ENCODE assay signal across 29 cellular contexts in genomic region chr9:99177576-99178365, GRCh38.
"Had no signal": no experiment of that assay in that cellular context is flagged by ENCODE, and none has a peak within 500 bp of the region (broad histone marks: within the 10 kb centered on the region; RNA-seq: fewer than 3 reads in every experiment).

No MANE protein-coding gene starts in this region.

- H3K27me3 Mint-ChIP-seq: activated naive CD4-positive, alpha-beta T cell treated with anti-CD3 and anti-CD28 coated beads, Interleukin-2, amount 50 U/mL, for 24 hours; activated naive CD8-positive, alpha-beta T cell treated with anti-CD3 and anti-CD28 coated beads, Interleukin-2, amount 10 ng/mL, durations not matched to agents 7 days and 5 days; central memory CD8-positive, alpha-beta T cell had no signal

- H3K27me3 ChIP-seq: ascending aorta, cardiac muscle cell had no signal

- H3K9me3 ChIP-seq: ascending aorta had no signal

- H3K4me3 ChIP-seq: ascending aorta, cardiac muscle cell, K562 had no signal

- DNase-seq: activated CD4-positive, alpha-beta memory T cell treated with anti-CD3 and anti-CD28 coated beads, Interleukin-2, amount 10 ng/mL, durations not matched to agents 7 days and 5 days; activated CD4-positive, alpha-beta T cell treated with anti-CD3 and anti-CD28 coated beads for 1 hour; activated CD4-positive, alpha-beta T cell treated with anti-CD3 and anti-CD28 coated beads for 48 hours; activated CD4-positive, CD25-positive, alpha-beta regulatory T cell; activated gamma-delta T cell; activated naive CD4-positive, alpha-beta T cell treated with Interleukin-2 at 50 U/mL for 16 hours; activated naive CD8-positive, alpha-beta T cell treated with anti-CD3 and anti-CD28 coated beads, Interleukin-2, amount 10 ng/mL, durations not matched to agents 7 days and 5 days; activated T-cell treated with anti-CD3 and anti-CD28 coated beads, Interleukin-2, amount 50 U/mL, for 24 hours; amygdala; NCI-H1048; NCI-H1105 treated with DMSO at 0.1 percent for 48 hours; NCI-H1436; NCI-H1694; NCI-H2029; NCI-H2171; NCI-H510A; NCI-H526; NCI-H748 treated with DMSO at 0.1 percent for 48 hours; NK-92 treated with Interleukin-12 subunit alpha and Interleukin-12 subunit beta, amount 100 ng/mL, for 24 hours; OCI-M1; Right ventricle myocardium superior had no signal

- H3K9me3 Mint-ChIP-seq: activated CD4-positive, alpha-beta memory T cell treated with anti-CD3 and anti-CD28 coated beads, Interleukin-2, amount 10 ng/mL, durations not matched to agents 7 days and 5 days; activated naive CD4-positive, alpha-beta T cell treated with anti-CD3 and anti-CD28 coated beads, Interleukin-2, amount 50 U/mL, for 24 hours; activated naive CD8-positive, alpha-beta T cell treated with anti-CD3 and anti-CD28 coated beads, Interleukin-2, amount 10 ng/mL, durations not matched to agents 7 days and 5 days; activated T-cell treated with anti-CD3 and anti-CD28 coated beads, Interleukin-2, amount 50 U/mL, for 24 hours; activated T-helper 2 cell treated with anti-CD3 and anti-CD28 coated beads, Interferon-gamma antibody, Interleukin-2, Interleukin-4, amounts not matched to agents 10 μg/mL and 5 μg/mL and 100 μg/mL, durations not matched to agents 14 hours and 24 hours and 36 hours; central memory CD8-positive, alpha-beta T cell; T-helper 1 cell treated with Interleukin-12 subunit alpha and Interleukin-12 subunit beta and Interleukin-4 antibody, amounts not matched to agents 30 μg/mL and 1 μg/mL, for 36 hours; T-helper 2 cell treated with Interferon-gamma antibody and Interleukin-4, amounts not matched to agents 5 μg/mL and 100 μg/mL, for 36 hours had no signal

- H3K4me1 ChIP-seq: ascending aorta had no signal

- H3K36me3 Mint-ChIP-seq: activated naive CD4-positive, alpha-beta T cell treated with anti-CD3 and anti-CD28 coated beads, Interleukin-2, amount 50 U/mL, for 24 hours; activated naive CD8-positive, alpha-beta T cell treated with anti-CD3 and anti-CD28 coated beads, Interleukin-2, amount 10 ng/mL, durations not matched to agents 7 days and 5 days had no signal

- H3K27ac Mint-ChIP-seq: activated CD4-positive, alpha-beta memory T cell treated with anti-CD3 and anti-CD28 coated beads, Interleukin-2, amount 10 ng/mL, durations not matched to agents 7 days and 5 days; activated naive CD4-positive, alpha-beta T cell treated with anti-CD3 and anti-CD28 coated beads, Interleukin-2, amount 50 U/mL, for 24 hours; activated naive CD8-positive, alpha-beta T cell treated with anti-CD3 and anti-CD28 coated beads, Interleukin-2, amount 10 ng/mL, durations not matched to agents 7 days and 5 days; activated T-cell treated with anti-CD3 and anti-CD28 coated beads, Interleukin-2, amount 50 U/mL, for 24 hours; activated T-helper 2 cell treated with anti-CD3 and anti-CD28 coated beads, Interferon-gamma antibody, Interleukin-2, Interleukin-4, amounts not matched to agents 10 μg/mL and 5 μg/mL and 100 μg/mL, durations not matched to agents 14 hours and 24 hours and 36 hours; T-helper 1 cell treated with Interleukin-12 subunit alpha and Interleukin-12 subunit beta and Interleukin-4 antibody, amounts not matched to agents 30 μg/mL and 1 μg/mL, for 36 hours; T-helper 2 cell treated with Interferon-gamma antibody and Interleukin-4, amounts not matched to agents 5 μg/mL and 100 μg/mL, for 36 hours had no signal

- H3K36me3 ChIP-seq: ascending aorta, cardiac muscle cell had no signal

- H3K4me3 Mint-ChIP-seq: activated CD4-positive, alpha-beta memory T cell treated with anti-CD3 and anti-CD28 coated beads, Interleukin-2, amount 10 ng/mL, durations not matched to agents 7 days and 5 days; activated naive CD4-positive, alpha-beta T cell treated with anti-CD3 and anti-CD28 coated beads, Interleukin-2, amount 50 U/mL, for 24 hours; activated naive CD8-positive, alpha-beta T cell treated with anti-CD3 and anti-CD28 coated beads, Interleukin-2, amount 10 ng/mL, durations not matched to agents 7 days and 5 days; activated T-cell treated with anti-CD3 and anti-CD28 coated beads, Interleukin-2, amount 50 U/mL, for 24 hours; central memory CD8-positive, alpha-beta T cell; T-helper 1 cell treated with Interleukin-12 subunit alpha and Interleukin-12 subunit beta and Interleukin-4 antibody, amounts not matched to agents 30 μg/mL and 1 μg/mL, for 36 hours; T-helper 2 cell treated with Interferon-gamma antibody and Interleukin-4, amounts not matched to agents 5 μg/mL and 100 μg/mL, for 36 hours had no signal

- H3K27ac ChIP-seq: ascending aorta, cardiac muscle cell had no signal

- ATAC-seq: K562 had no signal
